In the genomic region with DNA sequence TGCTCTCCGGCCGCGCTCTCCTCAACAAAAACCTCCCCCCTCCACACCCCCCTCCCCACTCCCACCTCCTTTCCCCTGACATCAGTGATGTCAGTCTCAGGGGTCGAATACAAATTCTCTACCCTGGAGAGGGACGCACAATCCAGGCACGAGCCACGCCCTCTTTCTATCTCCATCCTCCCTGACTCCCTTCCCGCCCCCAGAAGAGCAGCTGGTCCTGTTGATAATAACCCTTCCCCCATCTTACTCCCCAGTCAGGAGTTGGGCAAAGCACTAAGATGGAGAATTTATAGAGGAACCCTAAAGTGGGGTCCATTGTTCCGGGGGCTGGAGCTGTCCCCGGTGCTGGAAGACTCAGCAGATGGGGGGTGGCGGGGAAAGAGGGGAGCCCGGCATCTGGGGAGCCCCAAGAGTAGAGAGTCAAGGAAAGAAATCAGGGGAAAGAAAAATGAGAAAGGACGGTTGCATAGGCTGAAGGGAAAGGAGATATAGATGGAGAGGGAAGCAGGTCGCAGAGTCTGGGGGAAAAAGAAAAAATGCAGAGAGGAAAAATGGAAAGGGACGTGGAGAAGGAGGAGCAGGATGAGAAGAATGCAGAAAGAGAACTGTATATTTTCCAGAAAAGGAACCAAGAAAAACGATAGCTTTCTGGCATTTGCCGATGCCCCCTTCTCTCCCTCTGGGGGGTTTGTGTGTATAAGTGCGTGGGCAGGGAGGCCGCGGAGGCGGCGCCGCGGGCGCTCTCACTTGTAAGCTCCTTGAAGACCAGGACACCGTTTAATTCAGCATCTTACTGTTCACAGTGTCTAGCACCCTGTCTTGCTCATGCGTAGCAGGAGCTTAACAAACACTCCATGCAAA, we compare ENCODE assay signal across 8 cellular contexts. TPM values are rescaled to one million over a fixed set of nuclear protein-coding genes. Genes with fewer than 3 reads are reported as not detected.
DNase-seq lines count a peak whose midpoint lies in the region; ATAC-seq and TF ChIP-seq lines count a peak whose summit lies in the region.

CELF3 (minus strand) TSS at position 33 of the 861 bp plus-strand sequence. CDS start 783 bp downstream, outside the sequence.

- H3K4me3 ChIP-seq in A673 (ENCODE audit: low read depth, low read length, poor library complexity, severe bottlenecking): peak within 1 kb of the TSS; percentile 15
- H3K4me3 ChIP-seq in HCT116 (replicated peaks in 1 of 2; ENCODE audit: low read depth in 1 of 2, low read length in 2 of 2): no peak within 1 kb of the TSS
- peak within 1 kb of the TSS; percentile 42 for H3K4me3 ChIP-seq in NT2/D1 (ENCODE audit: insufficient read length, low read depth)
- no peak within 1 kb of the TSS for H3K4me3 ChIP-seq in fibroblast of pulmonary artery (replicated peaks; ENCODE audit: low read depth, low read length)

- TF ChIP-seq CTCF in A673 (conservative IDR thresholded peaks at IDR 0.05; ENCODE audit: low read depth, low read length) (no peak), HCT116 (IDR thresholded peaks at IDR 0.05 in 2 of 3, conservative IDR thresholded peaks at IDR 0.05 in 1 of 3; ENCODE audit: borderline replicate concordance in 1 of 3, insufficient read depth in 1 of 3, low read depth in 2 of 3, low read length in 2 of 3) (no peak), fibroblast of pulmonary artery (IDR thresholded peaks at IDR 0.05; ENCODE audit: low read length, missing control alignments) (no peak)

- no peak for TF ChIP-seq POLR2A in HCT116 (IDR thresholded peaks at IDR 0.05; ENCODE audit: borderline replicate concordance, extremely low read depth, insufficient read depth, insufficient read length)

- ATAC-seq in HCT116: no peak

- H3K9ac ChIP-seq in HCT116 (ENCODE audit: low read length) (no peak within 1 kb of the TSS), NT2/D1 (ENCODE audit: insufficient read length, low read depth) (no peak within 1 kb of the TSS)

- H3K9me3 ChIP-seq in A673 (ENCODE audit: low read depth, low read length, poor library complexity, severe bottlenecking): no peaks in the 10 kb centered on the region
- H3K9me3 ChIP-seq in HCT116 (ENCODE audit: control insufficient read depth in 1 of 2, insufficient read depth in 1 of 2, low read depth in 1 of 2, low read length in 2 of 2): no peaks in the 10 kb centered on the region
- no peaks in the 10 kb centered on the region for H3K9me3 ChIP-seq in NT2/D1 (ENCODE audit: insufficient read depth, low read length)

- H3K9me2 ChIP-seq in HCT116 (ENCODE audit: insufficient read depth): no peaks in the 10 kb centered on the region

- H3K79me2 ChIP-seq in HCT116 (ENCODE audit: insufficient read depth, low read length): no peaks in the 10 kb centered on the region

- DNase-seq in A673 (ENCODE audit: low spot score) (peak; percentile 64), HCT116 (ENCODE audit: low read depth, low spot score) (no peak), NT2/D1 (ENCODE audit: low read depth, low spot score) (peak; percentile 52), fibroblast of pulmonary artery (ENCODE audit: low read depth) (peak; percentile 15), retina (peak; percentile 87), LoVo (ENCODE audit: low spot score) (no peak), GM19240 (ENCODE audit: insufficient read length, low spot score) (no peak)
- no peak for DNase-seq in effector CD4-positive, alpha-beta T cell

- H3K36me3 ChIP-seq in A673 (ENCODE audit: insufficient read depth, low read length, poor library complexity, severe bottlenecking) (no peaks in the 10 kb centered on the region), HCT116 (ENCODE audit: control insufficient read depth in 1 of 2, insufficient read depth in 2 of 2, low read length in 2 of 2) (no peaks in the 10 kb centered on the region), NT2/D1 (ENCODE audit: insufficient read depth, insufficient read length, low read length) (no peaks in the 10 kb centered on the region)

- RAD21 ChIA-PET in HCT116 (lab: Charles Lee; ENCODE audit: low non-redundant PET in 1 of 2, low total read pairs in 2 of 2, uncharacterized antibody in 2 of 2, unreplicated experiment in 2 of 2): interaction anchor here in 1 of 2 experiments (0.8 kb wide), 1 partner anchor 10 kb away, joined by 5 read pairs; no protein-coding TSS in a partner anchor

- H4K20me1 ChIP-seq in HCT116 (ENCODE audit: insufficient read depth): no peaks in the 10 kb centered on the region

- intact Hi-C loops in A673 (cut with micrococcal nuclease; ENCODE audit: unreplicated experiment): no loop called here
- intact Hi-C loops in HCT116 (cut with micrococcal nuclease): no loop called here

- H2AFZ ChIP-seq in HCT116 (ENCODE audit: low read depth, low read length, poor library complexity, severe bottlenecking): no peak within 1 kb of the TSS

- no peak within 1 kb of the TSS for H3K4me2 ChIP-seq in HCT116 (ENCODE audit: low read length)

- TF ChIP-seq RAD21 in HCT116 (IDR thresholded peaks at IDR 0.05; ENCODE audit: low read depth): no peak

- BruUV-seq in A673 (replicated peaks; lab: Mats Ljungman, UMichigan): no TSS peak
- BruUV-seq in HCT116 (replicated peaks; lab: Mats Ljungman, UMichigan): no TSS peak

- H3K4me1 ChIP-seq in A673 (ENCODE audit: insufficient read depth, low read length, poor library complexity, severe bottlenecking): peaks cover 14% of the 10 kb centered on the region
- no peaks in the 10 kb centered on the region for H3K4me1 ChIP-seq in HCT116 (ENCODE audit: control insufficient read depth in 1 of 2, insufficient read depth in 2 of 2, low read length in 2 of 2)
- H3K4me1 ChIP-seq in NT2/D1 (ENCODE audit: insufficient read depth, insufficient read length): peaks cover 7% of the 10 kb centered on the region

- H3K27me3 ChIP-seq in A673 (replicated peaks; ENCODE audit: insufficient read depth, low read depth, low read length, poor library complexity) (peaks cover 68% of the 10 kb centered on the region), HCT116 (ENCODE audit: insufficient read depth, low read length) (peaks cover 28% of the 10 kb centered on the region), NT2/D1 (ENCODE audit: insufficient read depth, insufficient read length) (peaks cover 50% of the 10 kb centered on the region)

- POLR2A ChIA-PET in A673 (lab: Charles Lee; ENCODE audit: low non-redundant PET) (no interaction called here), HCT116 (lab: Charles Lee) (no interaction called here)

- CTCF ChIA-PET in A673 (lab: Charles Lee): no interaction called here
- CTCF ChIA-PET in HCT116 (lab: Charles Lee): interaction anchor here (1.5 kb wide), 1 partner anchor 18 kb away, joined by 3 read pairs; no protein-coding TSS in a partner anchor

- H3K27ac ChIP-seq in A673 (ENCODE audit: low read depth, low read length, poor library complexity, severe bottlenecking) (no peak within 1 kb of the TSS), HCT116 (ENCODE audit: low read depth, low read length) (no peak within 1 kb of the TSS)

TF ChIP-seq in HCT116, 20 proteins besides CTCF, POLR2A, EP300 and RAD21:
- TF ChIP-seq ZFX (IDR thresholded peaks at IDR 0.05) (no peak), REST (IDR thresholded peaks at IDR 0.05; ENCODE audit: low read depth) (peak; percentile 69)

RNA-seq across cellular contexts. Expression of gene CELF3, which starts in this region (rescaled TPM):
- total RNA-seq in A673 (2021) (0.15 TPM in 1 of 2 replicates, not detected in the other), HCT116 (2021; ENCODE audit: unreplicated experiment) (not detected)
- polyA plus RNA-seq in HCT116 (2012): 0.02 and 0.04 TPM in 2 replicates

Comparison
In these comparisons a context has a peak if more than half of its experiments do, and no peak if none do; other contexts are left out.
1. Peak in DNase-seq and H3K4me3 ChIP-seq in A673; RNA of the gene not detected or under 1 TPM.
2. DNase-seq: peak in NT2/D1 (single experiment), fibroblast of pulmonary artery (single experiment) and retina (single experiment); none in HCT116 (single experiment), LoVo (single experiment), GM19240 (single experiment) and effector CD4-positive, alpha-beta T cell (single experiment).